Comparison of ENCODE assay signal across 8 cellular contexts in the genomic region with DNA sequence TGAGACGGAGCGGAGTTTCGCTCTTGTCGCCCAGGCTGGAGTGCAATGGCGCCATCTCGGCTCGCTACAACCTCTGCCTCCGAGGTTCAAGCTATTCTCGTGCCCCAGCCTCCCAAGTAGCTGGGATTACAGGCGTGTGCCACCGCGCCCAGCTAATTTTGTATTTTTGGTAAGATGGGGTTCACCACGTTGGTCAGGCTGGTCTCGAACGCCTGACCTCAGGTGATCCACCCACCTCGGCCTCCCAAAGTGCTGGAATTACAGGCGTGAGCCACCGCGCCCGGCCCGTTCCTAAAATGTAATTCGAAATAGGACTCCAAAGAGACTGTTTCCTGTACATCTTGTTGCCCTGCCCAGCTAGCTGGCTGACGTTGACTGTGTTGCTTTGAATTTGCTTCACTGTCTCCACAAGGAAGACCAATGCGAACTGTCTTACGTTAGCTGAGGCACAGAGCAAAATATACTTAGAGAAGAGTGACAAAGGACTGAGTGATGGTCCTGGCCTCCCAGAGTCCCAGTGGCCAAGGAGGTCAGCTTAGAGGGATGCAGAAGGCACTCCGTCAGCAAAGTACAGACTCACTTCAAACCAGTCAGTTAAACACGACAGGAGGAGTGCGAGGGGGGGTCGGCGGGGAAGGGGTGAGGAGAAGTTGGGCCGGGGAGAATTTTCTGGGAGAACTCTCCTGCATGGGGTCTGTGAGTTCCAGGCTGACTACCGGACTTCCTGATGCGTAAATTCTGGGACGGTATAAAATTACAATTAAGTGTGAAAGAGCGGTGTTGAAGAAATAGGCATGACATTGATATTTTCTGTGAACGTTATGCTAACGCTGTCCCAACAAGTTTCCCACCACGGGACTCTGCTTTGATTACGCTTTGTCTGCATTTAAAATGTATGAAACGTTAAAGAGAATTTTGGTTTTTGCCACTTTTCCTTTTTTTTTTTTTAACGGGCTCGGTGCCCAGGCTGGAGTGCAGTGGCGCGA. TPM values are rescaled to one million over a fixed set of nuclear protein-coding genes. Genes with fewer than 3 reads are reported as not detected.
DNase-seq lines count a peak whose midpoint lies in the region; ATAC-seq and TF ChIP-seq lines count a peak whose summit lies in the region.

No MANE protein-coding gene starts in this region.

- H3K9ac ChIP-seq in stomach smooth muscle (ENCODE audit: low read length in 2 of 2), result peak overlapping the region in 1 of 2 donors; percentile 29

- CTCF ChIA-PET in activated CD4-positive, alpha-beta T cell treated with anti-CD3 and anti-CD28 coated beads for 36 hours (lab: Charles Lee), result interaction anchor here (0.6 to 2.5 kb wide), 7 partner anchors 9 to 73 kb away, joined by 3 to 21 read pairs (median 4); no protein-coding TSS in a partner anchor

- no peaks in the 10 kb centered on the region for H3K27me3 Mint-ChIP-seq in activated CD4-positive, alpha-beta T cell treated with anti-CD3 and anti-CD28 coated beads for 36 hours
- no peaks in the 10 kb centered on the region for H3K27me3 Mint-ChIP-seq in T-helper 2 cell treated with Interferon-gamma antibody and Interleukin-4, amounts not matched to agents 5 μg/mL and 100 μg/mL, for 36 hours (ENCODE audit: low read depth)

- peak overlapping the region; percentile 73 for H3K27ac Mint-ChIP-seq in activated CD4-positive, alpha-beta T cell treated with anti-CD3 and anti-CD28 coated beads for 36 hours
- peak overlapping the region; percentile 90 for H3K27ac Mint-ChIP-seq in T-helper 2 cell treated with Interferon-gamma antibody and Interleukin-4, amounts not matched to agents 5 μg/mL and 100 μg/mL, for 36 hours

- no peak for TF ChIP-seq EP300 in gastroesophageal sphincter (IDR thresholded peaks at IDR 0.05)

- no peaks in the 10 kb centered on the region for H3K9me3 ChIP-seq in gastroesophageal sphincter
- no peaks in the 10 kb centered on the region for H3K9me3 ChIP-seq in stomach smooth muscle (ENCODE audit: control insufficient read depth in 2 of 2, low read length in 2 of 2)

- H3K36me3 ChIP-seq in gastroesophageal sphincter, result no peaks in the 10 kb centered on the region
- no peaks in the 10 kb centered on the region for H3K36me3 ChIP-seq in stomach smooth muscle (ENCODE audit: control insufficient read depth in 2 of 2, insufficient read depth in 2 of 2, low read length in 2 of 2)

- DNase-seq in activated CD4-positive, alpha-beta T cell treated with anti-CD3 and anti-CD28 coated beads for 36 hours, result peak; percentile 72
- no peak for DNase-seq in activated CD4-positive, alpha-beta T cell treated with anti-CD3 and anti-CD28 coated beads, Interleukin-2, amount 50 U/mL, for 4 hours
- DNase-seq in T-helper 2 cell treated with Interferon-gamma antibody and Interleukin-4, amounts not matched to agents 5 μg/mL and 100 μg/mL, for 36 hours (ENCODE audit: low spot score), result peak; percentile 28
- DNase-seq in superior temporal gyrus (ENCODE audit: extremely low spot score), result no peak

- WGBS in gastroesophageal sphincter (ENCODE audit: low coverage in 1 of 2), 2 donors, result 31 to 36% methylated on average over 22 to 28 of the region's 44 CpGs

- no peaks in the 10 kb centered on the region for H3K9me3 Mint-ChIP-seq in activated CD4-positive, alpha-beta T cell treated with anti-CD3 and anti-CD28 coated beads for 36 hours (ENCODE audit: low read depth)
- H3K9me3 Mint-ChIP-seq in T-helper 2 cell treated with Interferon-gamma antibody and Interleukin-4, amounts not matched to agents 5 μg/mL and 100 μg/mL, for 36 hours, result no peaks in the 10 kb centered on the region

- H3K27ac ChIP-seq in gastroesophageal sphincter (peak overlapping the region in 2 of 4 donors; percentile 76 to 80), stomach smooth muscle (ENCODE audit: low read length) (no peak overlapping the region)

- peak overlapping the region; percentile 9 to 54 for H3K4me3 ChIP-seq in gastroesophageal sphincter
- H3K4me3 ChIP-seq in stomach smooth muscle (ENCODE audit: low read length in 2 of 2), result peak overlapping the region; percentile 44 to 78

- peak overlapping the region; percentile 77 for H3K4me3 Mint-ChIP-seq in activated CD4-positive, alpha-beta T cell treated with anti-CD3 and anti-CD28 coated beads for 36 hours
- peak overlapping the region; percentile 98 for H3K4me3 Mint-ChIP-seq in T-helper 2 cell treated with Interferon-gamma antibody and Interleukin-4, amounts not matched to agents 5 μg/mL and 100 μg/mL, for 36 hours

- intact Hi-C loops in activated CD4-positive, alpha-beta T cell treated with anti-CD3 and anti-CD28 coated beads for 36 hours (cut with DNase I, micrococcal nuclease), result no loop called here

- POLR2A ChIA-PET in activated CD4-positive, alpha-beta T cell treated with anti-CD3 and anti-CD28 coated beads for 36 hours (lab: Charles Lee), result interaction anchor here (0.7 to 1.2 kb wide), 3 partner anchors 9 to 28 kb away, joined by 3 to 4 read pairs (median 3); no protein-coding TSS in a partner anchor

- peaks cover 2% of the 10 kb centered on the region for H3K36me3 Mint-ChIP-seq in activated CD4-positive, alpha-beta T cell treated with anti-CD3 and anti-CD28 coated beads for 36 hours (ENCODE audit: low read depth)
- no peaks in the 10 kb centered on the region for H3K36me3 Mint-ChIP-seq in T-helper 2 cell treated with Interferon-gamma antibody and Interleukin-4, amounts not matched to agents 5 μg/mL and 100 μg/mL, for 36 hours (ENCODE audit: low read depth)

- H3K4me1 Mint-ChIP-seq in activated CD4-positive, alpha-beta T cell treated with anti-CD3 and anti-CD28 coated beads for 36 hours, result peaks cover 35% of the 10 kb centered on the region
- peaks cover 32% of the 10 kb centered on the region for H3K4me1 Mint-ChIP-seq in T-helper 2 cell treated with Interferon-gamma antibody and Interleukin-4, amounts not matched to agents 5 μg/mL and 100 μg/mL, for 36 hours (ENCODE audit: low read depth)

- no peak for TF ChIP-seq POLR2A in gastroesophageal sphincter (IDR thresholded peaks at IDR 0.05)

- H3K4me1 ChIP-seq in gastroesophageal sphincter, result peaks cover 0 to 31% (median 3%) of the 10 kb centered on the region in 3 donors
- H3K4me1 ChIP-seq in stomach smooth muscle (ENCODE audit: control insufficient read depth, insufficient read depth, low read length), result peaks cover 15% of the 10 kb centered on the region

- no peak for TF ChIP-seq CTCF in gastroesophageal sphincter (IDR thresholded peaks at IDR 0.05)

- H3K27me3 ChIP-seq in gastroesophageal sphincter, result no peaks in the 10 kb centered on the region
- H3K27me3 ChIP-seq in stomach smooth muscle (ENCODE audit: control insufficient read depth in 1 of 2, insufficient read depth in 2 of 2, low read length in 2 of 2), result no peaks in the 10 kb centered on the region

- ATAC-seq in activated CD4-positive, alpha-beta T cell treated with anti-CD3 and anti-CD28 coated beads for 36 hours, result peak; percentile 33
- ATAC-seq in gastroesophageal sphincter (no peak), GM19455 (IDR thresholded peaks at IDR 0.05; ENCODE audit: unreplicated experiment) (no peak), GM21360 (IDR thresholded peaks at IDR 0.05; ENCODE audit: unreplicated experiment) (no peak)

RNA-seq across cellular contexts. Expression of a gene that starts 6.8 kb away (rescaled TPM):
- 10 to 100 TPM; 27.0 to 30.7 TPM for total RNA-seq in activated CD4-positive, alpha-beta T cell treated with anti-CD3 and anti-CD28 coated beads for 36 hours
- total RNA-seq in gastroesophageal sphincter, result 10 to 100 TPM in 3 of 4 donors, 1 to 10 TPM in 1; 9.7 to 17.6 (median 12.1) TPM

RNA-seq across cellular contexts. Expression of a gene that starts 11.3 kb away (rescaled TPM):
- total RNA-seq in activated CD4-positive, alpha-beta T cell treated with anti-CD3 and anti-CD28 coated beads for 36 hours, result 1 to 10 TPM; 1.4 to 1.6 TPM
- total RNA-seq in gastroesophageal sphincter, result 10 to 100 TPM in 1 of 4 donors, 1 to 10 TPM in 3; 3.0 to 11.0 (median 4.7) TPM

RNA-seq across cellular contexts. Expression of a gene that starts 27.4 kb away (rescaled TPM):
- 1,000 to 10,000 TPM; 2,724 to 3,901 TPM for total RNA-seq in activated CD4-positive, alpha-beta T cell treated with anti-CD3 and anti-CD28 coated beads for 36 hours
- total RNA-seq in gastroesophageal sphincter, result 1,000 to 10,000 TPM; 1,300 to 1,812 (median 1,580) TPM

RNA-seq across cellular contexts. Expression of a gene that starts 44.7 kb away (rescaled TPM):
- total RNA-seq in activated CD4-positive, alpha-beta T cell treated with anti-CD3 and anti-CD28 coated beads for 36 hours, result 10 to 100 TPM; 10.4 to 13.1 TPM
- total RNA-seq in gastroesophageal sphincter, result 10 to 100 TPM; 15.9 to 34.7 (median 22.2) TPM

Comparison
In these comparisons a context has a peak if more than half of its experiments do, and no peak if none do; other contexts are left out.
1. DNase-seq: peak in activated CD4-positive, alpha-beta T cell treated with anti-CD3 and anti-CD28 coated beads for 36 hours (single experiment) and T-helper 2 cell treated with Interferon-gamma antibody and Interleukin-4, amounts not matched to agents 5 μg/mL and 100 μg/mL, for 36 hours (single experiment); none in activated CD4-positive, alpha-beta T cell treated with anti-CD3 and anti-CD28 coated beads, Interleukin-2, amount 50 U/mL, for 4 hours (0 of 2) and superior temporal gyrus (single experiment).